In the genomic region with DNA sequence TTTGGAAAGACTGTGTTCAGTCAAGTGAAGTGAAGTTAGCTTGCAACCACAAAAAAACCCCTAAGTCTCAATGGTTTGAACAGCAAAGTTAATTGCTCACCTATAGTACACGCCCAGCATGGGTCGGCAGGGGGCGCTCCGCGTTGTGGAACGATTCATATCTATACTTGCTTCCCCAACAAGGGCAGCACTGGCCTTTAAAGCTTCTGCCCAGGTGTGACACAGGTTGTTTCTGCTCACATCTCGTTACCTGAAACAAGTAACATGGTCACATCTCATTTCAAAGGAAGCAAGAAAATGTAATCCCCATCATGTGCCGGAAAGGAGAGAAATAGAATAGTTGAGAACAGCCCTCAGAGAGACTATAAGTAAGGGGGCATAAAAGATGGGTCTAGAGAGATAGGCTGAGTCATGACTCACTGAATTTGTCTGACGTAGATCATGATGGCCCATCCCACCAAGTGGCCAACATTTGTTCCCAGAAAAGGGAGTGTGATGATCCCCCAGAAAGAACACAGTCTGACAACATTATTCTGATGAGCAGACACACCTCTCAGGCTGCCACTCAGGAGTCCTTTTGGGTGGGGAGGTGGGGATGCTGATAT, we compare ENCODE assay signal across 9 cellular contexts. TPM values are rescaled to one million over a fixed set of nuclear protein-coding genes. Genes with fewer than 3 reads are reported as not detected.
A peak's percentile ranks its signal among the peaks of the same experiment; 100 is the strongest.
DNase-seq lines count a peak whose midpoint lies in the region; ATAC-seq, FAIRE-seq and TF ChIP-seq lines count a peak whose summit lies in the region.
"Had no signal": no experiment of that assay in that cellular context is flagged by ENCODE, and none has a peak within 500 bp of the region (broad histone marks: within the 10 kb centered on the region; RNA-seq: fewer than 3 reads in every experiment).

No MANE protein-coding gene starts in this region.

- no peaks in the 10 kb centered on the region for H3K36me3 Mint-ChIP-seq in MCF 10A (ENCODE audit: insufficient read depth, unreplicated experiment)

- no peaks in the 10 kb centered on the region for H3K9me1 ChIP-seq in keratinocyte (ENCODE audit: control insufficient read depth, extremely low read depth, insufficient read depth, low read length)

- no peaks in the 10 kb centered on the region for H4K20me1 ChIP-seq in keratinocyte (ENCODE audit: control insufficient read depth, extremely low read depth, insufficient read depth, low read length)

- no peak overlapping the region for H3K4me3 Mint-ChIP-seq in MCF 10A (ENCODE audit: unreplicated experiment)

- H3K79me2 ChIP-seq in keratinocyte (ENCODE audit: control insufficient read depth, insufficient read depth, low read length): no peaks in the 10 kb centered on the region

- intact Hi-C loops in MCF 10A (cut with micrococcal nuclease): loop anchor here (5.0 kb wide), 2 partner anchors 72 to 228 kb away; partner anchors contain the start of gene FITM2

- H3K27me3 ChIP-seq in AG04450 (ENCODE audit: control insufficient read depth, insufficient read depth, low read length) (peaks cover 2% of the 10 kb centered on the region), keratinocyte (ENCODE audit: control insufficient read depth, extremely low read depth, insufficient read depth, low read length) (no peaks in the 10 kb centered on the region)

- H3K27ac ChIP-seq in AG04450 (ENCODE audit: low read depth, low read length) (no peak overlapping the region), keratinocyte (ENCODE audit: control insufficient read depth, insufficient read depth, low read length) (no peak overlapping the region)

- peaks cover 22% of the 10 kb centered on the region for H3K4me1 Mint-ChIP-seq in MCF 10A (ENCODE audit: insufficient read depth, unreplicated experiment)

- POLR2A ChIA-PET in AG04450 (lab: Yijun Ruan, JAX): interaction anchor here (0.7 kb wide), 1 partner anchor 361 kb away, joined by 11 read pairs; the partner anchor contains the start of gene KCNK15
- POLR2A ChIA-PET in MCF 10A (lab: Yijun Ruan, JAX): interaction anchor here (0.6 to 3.0 kb wide), 15 partner anchors 12 to 299 kb away, joined by 3 to 36 read pairs (median 3); partner anchors contain the start of gene OSER1

- H3K4me1 ChIP-seq in keratinocyte (ENCODE audit: control insufficient read depth, extremely low read depth, insufficient read depth, low read length): peaks cover 16% of the 10 kb centered on the region

- H3K36me3 ChIP-seq in keratinocyte (ENCODE audit: control insufficient read depth in 2 of 2, extremely low read depth in 1 of 2, insufficient read depth in 2 of 2, low read length in 2 of 2): no peaks in the 10 kb centered on the region

- CTCF ChIA-PET in AG04450 (lab: Charles Lee) (interaction anchor here (0.6 to 5.5 kb wide), 28 partner anchors 10 to 337 kb away, joined by 3 to 64 read pairs (median 4); no protein-coding TSS in a partner anchor), MCF 10A (lab: Yijun Ruan, JAX) (interaction anchor here (0.6 to 10.0 kb wide), 56 partner anchors 9 to 695 kb away, joined by 3 to 326 read pairs (median 4); partner anchors contain the start of genes FITM2 and TTPAL)

- no peaks in the 10 kb centered on the region for H3K9me3 Mint-ChIP-seq in MCF 10A (ENCODE audit: unreplicated experiment)

- no peak overlapping the region for H3K9ac ChIP-seq in keratinocyte (ENCODE audit: control insufficient read depth, extremely low read depth, insufficient read depth, low read length)

- H3K4me2 ChIP-seq in keratinocyte (ENCODE audit: control insufficient read depth, extremely low read depth, insufficient read depth, low read depth, low read length): no peak overlapping the region

- H3K4me3 ChIP-seq in AG04450 (ENCODE audit: low read depth, low read length): no peak overlapping the region
- no peak overlapping the region for H3K4me3 ChIP-seq in WI38 (ENCODE audit: low read depth, low read length)
- no peak overlapping the region for H3K4me3 ChIP-seq in keratinocyte (ENCODE audit: control insufficient read depth in 2 of 3, extremely low read depth in 1 of 3, insufficient read depth in 2 of 3, low read depth in 1 of 3, low read length in 3 of 3)

- BruUV-seq in MCF 10A (replicated peaks; lab: Mats Ljungman, UMichigan): no TSS peak

- H3K27ac Mint-ChIP-seq in MCF 10A (ENCODE audit: low read depth, unreplicated experiment): no peak overlapping the region

- dilution Hi-C loops in keratinocyte (cut with MboI; ENCODE audit: extremely low pct_ligation_motif_present, low sequenced_read_pairs): loop anchor here (5.0 to 10.0 kb wide), 3 partner anchors 60 to 170 kb away; partner anchors contain the start of gene OSER1

- H3K9me3 ChIP-seq in AG04450 (ENCODE audit: control insufficient read depth, insufficient read depth, low read length) (no peaks in the 10 kb centered on the region), keratinocyte (ENCODE audit: control insufficient read depth, low read depth, low read length) (no peaks in the 10 kb centered on the region)

- no peaks in the 10 kb centered on the region for H3K27me3 Mint-ChIP-seq in MCF 10A (ENCODE audit: insufficient read depth, unreplicated experiment)

- peak; percentile 93 for TF ChIP-seq CTCF in AG04450 (IDR thresholded peaks at IDR 0.05; ENCODE audit: low read depth, low read length)
- TF ChIP-seq CTCF in WI38 (IDR thresholded peaks at IDR 0.05; ENCODE audit: low read depth, low read length): peak; percentile 86
- TF ChIP-seq CTCF in MCF 10A (IDR thresholded peaks at IDR 0.05; ENCODE audit: unreplicated experiment): peak; percentile 60
- TF ChIP-seq CTCF in keratinocyte (optimal IDR thresholded peaks at IDR 0.05 in 1 of 3, IDR thresholded peaks at IDR 0.05 in 1 of 3, conservative IDR thresholded peaks at IDR 0.05 in 1 of 3; ENCODE audit: extremely low read depth in 1 of 3, insufficient read depth in 2 of 3, low read length in 3 of 3): peak; percentile 84 to 98 (median 93)

- ATAC-seq in GM21529 (IDR thresholded peaks at IDR 0.05; ENCODE audit: unreplicated experiment) (peak; percentile 71), HG02642 (IDR thresholded peaks at IDR 0.05; ENCODE audit: poor library complexity, unreplicated experiment) (no peak)

- peak; percentile 65 for FAIRE-seq in keratinocyte (lab: Jason Lieb, UNC)

- H2AFZ ChIP-seq in keratinocyte (ENCODE audit: control insufficient read depth, low read length): no peak overlapping the region

- DNase-seq in AG04450 (ENCODE audit: low read depth, low spot score): peak; percentile 16
- DNase-seq in NCI-H2107 (lab: John Stamatoyannopoulos, UW): peak; percentile 15
- peak; percentile 82 for DNase-seq in MCF 10A (ENCODE audit: unreplicated experiment)
- peak; percentile 35 for DNase-seq in keratinocyte (ENCODE audit: low read depth, low spot score)
- peak; percentile 91 to 92 for DNase-seq in stimulated activated CD4-positive, alpha-beta T cell treated with anti-CD3 and anti-CD28 coated beads, Interleukin-2, amount 100 ng/mL, for 24 hours

RNA-seq across cellular contexts. Expression of gene HNF4A, which starts 29.0 kb away (rescaled TPM):
- polyA plus RNA-seq in AG04450 (2011; rRNA removed) (0.04 TPM in 1 of 2 replicates, not detected in the other), keratinocyte (0.01 TPM in 1 of 3 replicates, not detected in the others)
- polyA minus RNA-seq in AG04450 (2011; rRNA and poly(A)+ RNA removed): not detected in 2 replicates
- total RNA-seq in MCF 10A (2022): 0.22 TPM in 1 of 2 replicates, not detected in the other
- polyA plus RNA-seq in keratinocyte (2011; ENCODE audit: low read depth): not detected
- polyA plus RNA-seq in keratinocyte (2011; cell fraction: cytosol; rRNA removed): 0.02 TPM in 1 of 2 replicates, not detected in the other
- polyA plus RNA-seq in keratinocyte (2011; cell fraction: nucleus; rRNA removed): 0.17 TPM in 1 of 2 replicates, not detected in the other
- 0.07 and 0.08 TPM in 2 replicates for polyA plus RNA-seq in keratinocyte (2012; ENCODE audit: low replicate concordance)
- not detected in 3 replicates for polyA minus RNA-seq in keratinocyte
- not detected for polyA minus RNA-seq in keratinocyte (2011; cell fraction: cytosol; rRNA and poly(A)+ RNA removed)
- polyA minus RNA-seq in keratinocyte (2011; cell fraction: nucleus; rRNA and poly(A)+ RNA removed): not detected in 2 replicates
- total RNA-seq: subcutaneous adipose tissue had no signal

RNA-seq across cellular contexts. Expression of gene R3HDML, which starts 47.7 kb away (rescaled TPM):
- polyA plus RNA-seq in AG04450 (2011; rRNA removed): not detected in 2 replicates
- polyA minus RNA-seq in AG04450 (2011; rRNA and poly(A)+ RNA removed): not detected in 2 replicates
- not detected in 2 replicates for total RNA-seq in MCF 10A (2022)
- not detected in 3 replicates for polyA plus RNA-seq in keratinocyte
- polyA plus RNA-seq in keratinocyte (2011; ENCODE audit: low read depth): not detected
- polyA plus RNA-seq in keratinocyte (2011; cell fraction: cytosol; rRNA removed): not detected in 2 replicates
- polyA plus RNA-seq in keratinocyte (2011; cell fraction: nucleus; rRNA removed): not detected in 2 replicates
- not detected in 2 replicates for polyA plus RNA-seq in keratinocyte (2012; ENCODE audit: low replicate concordance)
- not detected in 3 replicates for polyA minus RNA-seq in keratinocyte
- not detected for polyA minus RNA-seq in keratinocyte (2011; cell fraction: cytosol; rRNA and poly(A)+ RNA removed)
- not detected in 2 replicates for polyA minus RNA-seq in keratinocyte (2011; cell fraction: nucleus; rRNA and poly(A)+ RNA removed)
- total RNA-seq: subcutaneous adipose tissue had no signal

Comparison
In these comparisons a context has a peak if more than half of its experiments do, and no peak if none do; other contexts are left out.
1. DNase-seq: peak in every context shown above with its lines; median percentile 92 in stimulated activated CD4-positive, alpha-beta T cell treated with anti-CD3 and anti-CD28 coated beads, Interleukin-2, amount 100 ng/mL, for 24 hours; 82 in MCF 10A; 35 in keratinocyte; 16 in AG04450; 15 in NCI-H2107.